ENCODE assay signal across 8 cellular contexts in the genomic region with DNA sequence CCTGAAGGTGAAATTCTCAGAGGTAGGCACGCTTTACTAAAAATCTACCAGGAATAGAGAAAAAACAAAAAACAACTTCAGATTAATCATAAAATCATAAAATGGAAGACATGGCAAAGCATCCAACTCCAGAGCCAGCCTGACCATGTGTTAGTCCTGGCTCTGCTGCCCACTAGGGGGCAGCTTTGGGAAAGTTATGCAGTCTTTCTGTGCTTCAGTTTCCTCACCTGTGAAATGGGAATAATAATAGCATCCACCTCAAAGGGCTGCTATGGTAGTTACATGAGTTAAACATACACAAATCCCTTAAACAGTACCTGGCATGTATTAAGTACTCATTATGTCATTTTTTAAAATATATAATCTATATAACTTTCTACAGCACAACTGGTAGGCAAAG. TPM values are rescaled to one million over a fixed set of nuclear protein-coding genes. Genes with fewer than 3 reads are reported as not detected.
DNase-seq lines count a peak whose midpoint lies in the region; TF ChIP-seq lines count a peak whose summit lies in the region.

No MANE protein-coding gene starts in this region.

- H4K20me1 ChIP-seq in mammary epithelial cell (ENCODE audit: insufficient read depth, low read length), result no peaks in the 10 kb centered on the region

- no peaks in the 10 kb centered on the region for H3K9me3 ChIP-seq in mammary epithelial cell (replicated peaks; ENCODE audit: insufficient read depth, low read length)

- H3K27me3 Mint-ChIP-seq in progenitor cell of endocrine pancreas, result peaks cover 8% of the 10 kb centered on the region

- no peak overlapping the region for H3K4me3 Mint-ChIP-seq in progenitor cell of endocrine pancreas (ENCODE audit: low read depth)

- no peaks in the 10 kb centered on the region for H3K4me1 ChIP-seq in mammary epithelial cell (ENCODE audit: insufficient read depth, low read length)

- H3K36me3 Mint-ChIP-seq in progenitor cell of endocrine pancreas (ENCODE audit: insufficient read depth), result no peaks in the 10 kb centered on the region

- DNase-seq in NCI-H82 (lab: John Stamatoyannopoulos, UW), result peak; percentile 62
- DNase-seq in NCI-H82 treated with DMSO at 0.1 percent for 48 hours (lab: John Stamatoyannopoulos, UW; ENCODE audit: unreplicated experiment), result no peak
- peak; percentile 40 for DNase-seq in M059J (ENCODE audit: low read depth)
- DNase-seq in mammary epithelial cell, result peak; percentile 28
- DNase-seq in progenitor cell of endocrine pancreas (ENCODE audit: low spot score, unreplicated experiment), result no peak
- DNase-seq in putamen (ENCODE audit: low spot score), result no peak
- no peak for DNase-seq in epidermal melanocyte (ENCODE audit: insufficient read length, low spot score)
- DNase-seq in activated effector memory CD4-positive, alpha-beta T cell treated with anti-CD3 and anti-CD28 coated beads, Interleukin-2, amount 50 U/mL, for 16 hours, result no peak

- no peak overlapping the region for H3K4me3 ChIP-seq in mammary epithelial cell (replicated peaks in 1 of 3; ENCODE audit: insufficient read depth in 1 of 3, low read depth in 2 of 3, low read length in 3 of 3)

- H3K4me2 ChIP-seq in mammary epithelial cell (ENCODE audit: insufficient read depth, low read depth, low read length), result no peak overlapping the region

- no peak overlapping the region for H2AFZ ChIP-seq in mammary epithelial cell (ENCODE audit: low read depth, low read length)

- no peaks in the 10 kb centered on the region for H3K79me2 ChIP-seq in mammary epithelial cell (ENCODE audit: insufficient read depth, low read length)

- intact Hi-C loops in mammary epithelial cell (cut with micrococcal nuclease), result loop anchor here (2.0 kb wide), 3 partner anchors 50 to 288 kb away; no protein-coding TSS in a partner anchor

- H3K27ac ChIP-seq in mammary epithelial cell (ENCODE audit: insufficient read depth, low read depth, low read length), result no peak overlapping the region

- BruUV-seq in mammary epithelial cell (replicated peaks; lab: Mats Ljungman, UMichigan), result no TSS peak

- dilution Hi-C loops in mammary epithelial cell (cut with HindIII; ENCODE audit: low sequenced_read_pairs), result no loop called here

- H3K27ac Mint-ChIP-seq in progenitor cell of endocrine pancreas, result no peak overlapping the region

- peaks cover 3% of the 10 kb centered on the region for H3K9me3 Mint-ChIP-seq in progenitor cell of endocrine pancreas (ENCODE audit: low read depth)

- no peaks in the 10 kb centered on the region for H3K36me3 ChIP-seq in mammary epithelial cell (ENCODE audit: insufficient read depth, low read length)

- H3K9ac ChIP-seq in mammary epithelial cell (ENCODE audit: insufficient read depth, low read length), result no peak overlapping the region

- H3K27me3 ChIP-seq in mammary epithelial cell (ENCODE audit: insufficient read depth, low read length), result no peaks in the 10 kb centered on the region

- no peaks in the 10 kb centered on the region for H3K4me1 Mint-ChIP-seq in progenitor cell of endocrine pancreas (ENCODE audit: low read depth)

- WGBS in mammary epithelial cell (ENCODE audit: low coverage, missing lambda C conversion rate), result 30% methylated on average over 1 of the region's 1 CpG

- in situ Hi-C loops in mammary epithelial cell (cut with MboI; ENCODE audit: low sequenced_read_pairs in 2 of 2), result no loop called here

- CTCF ChIA-PET in mammary epithelial cell (lab: Charles Lee; ENCODE audit: low non-redundant PET), result no interaction called here

- peak; percentile 64 to 75 for TF ChIP-seq CTCF in mammary epithelial cell (conservative IDR thresholded peaks at IDR 0.05 in 1 of 2, IDR thresholded peaks at IDR 0.05 in 1 of 2; ENCODE audit: extremely low read depth in 1 of 2, insufficient read depth in 1 of 2, low read depth in 1 of 2, low read length in 2 of 2)
- TF ChIP-seq CTCF in progenitor cell of endocrine pancreas (IDR thresholded peaks at IDR 0.05; ENCODE audit: unreplicated experiment), result peak; percentile 52

RNA-seq across cellular contexts. Expression of gene WNT5A, which starts 52.3 kb away (rescaled TPM):
- 92.8 and 113 TPM in 2 replicates for total RNA-seq in M059J (2014; rRNA removed; shearing (Covaris generic))
- 10 to 100 TPM in 1 of 2 donors, 1 to 10 TPM in 1; 7.2 to 19.7 TPM for total RNA-seq in mammary epithelial cell
- polyA plus RNA-seq in mammary epithelial cell, result 6.8 TPM
- polyA minus RNA-seq in mammary epithelial cell, result 11.0 TPM
- 5.5 and 13.8 TPM in 2 replicates for total RNA-seq in progenitor cell of endocrine pancreas

Comparison
In these comparisons a context has a peak if more than half of its experiments do, and no peak if none do; other contexts are left out.
1. DNase-seq: peak in NCI-H82 (single experiment), M059J (single experiment) and mammary epithelial cell (single experiment); none in NCI-H82 treated with DMSO at 0.1 percent for 48 hours (single experiment), progenitor cell of endocrine pancreas (single experiment), putamen (single experiment), epidermal melanocyte (single experiment) and activated effector memory CD4-positive, alpha-beta T cell treated with anti-CD3 and anti-CD28 coated beads, Interleukin-2, amount 50 U/mL, for 16 hours (single experiment).